10 cellular contexts compared by ENCODE assay signal in genomic region chr7:123770378-123770777, GRCh38. TPM values are rescaled to one million over a fixed set of nuclear protein-coding genes. Genes with fewer than 3 reads are reported as not detected.
DNase-seq lines count a peak whose midpoint lies in the region; ATAC-seq, FAIRE-seq and TF ChIP-seq lines count a peak whose summit lies in the region.
"Had no signal": no experiment of that assay in that cellular context is flagged by ENCODE, and none has a peak within 500 bp of the region (broad histone marks: within the 10 kb centered on the region; RNA-seq: fewer than 3 reads in every experiment).

No MANE protein-coding gene starts in this region.

- no peak overlapping the region for H3K4me3 ChIP-seq in fibroblast of villous mesenchyme (ENCODE audit: low read depth, low read length)
- H3K4me3 ChIP-seq: SJSA1 had no signal

- peak; percentile 33 to 78 for DNase-seq in NOMO-1 (lab: John Stamatoyannopoulos, UW; ENCODE audit: unreplicated experiment in 2 of 2)
- peak; percentile 45 for DNase-seq in fibroblast of villous mesenchyme (ENCODE audit: low read depth)
- DNase-seq in NCI-H526 treated with DMSO at 0.1 percent for 48 hours (lab: John Stamatoyannopoulos, UW): no peak
- DNase-seq in GM19239 (ENCODE audit: insufficient read length, low spot score): no peak
- no peak for DNase-seq in Ammon's horn (ENCODE audit: low spot score)
- DNase-seq in activated effector memory CD4-positive, alpha-beta T cell treated with Interleukin-2 at 50 U/mL for 16 hours: no peak
- DNase-seq: left cardiac atrium had no signal

- FAIRE-seq in GM19239 (lab: Jason Lieb, UNC): no peak

- TF ChIP-seq CTCF in fibroblast of villous mesenchyme (IDR thresholded peaks at IDR 0.05; ENCODE audit: insufficient read depth, low read depth, low read length): no peak

- peak; percentile 98 for ATAC-seq in GM18520 (IDR thresholded peaks at IDR 0.05; ENCODE audit: unreplicated experiment)
- ATAC-seq in HG02642 (IDR thresholded peaks at IDR 0.05; ENCODE audit: poor library complexity, unreplicated experiment): peak; percentile 93

RNA-seq across cellular contexts. Expression of gene WASL, which starts 21.6 kb away (rescaled TPM):
- total RNA-seq in fibroblast of villous mesenchyme: 18.0 and 22.5 TPM in 2 replicates

Comparison
In these comparisons a context has a peak if more than half of its experiments do, and no peak if none do; other contexts are left out.
1. DNase-seq: peak in NOMO-1 (2 of 2) and fibroblast of villous mesenchyme (single experiment); none in NCI-H526 treated with DMSO at 0.1 percent for 48 hours (single experiment), GM19239 (single experiment), Ammon's horn (single experiment) and activated effector memory CD4-positive, alpha-beta T cell treated with Interleukin-2 at 50 U/mL for 16 hours (single experiment).